ENCODE assay signal across 8 cellular contexts in genomic region chr5:5883562-5883961, GRCh38.
"Had no signal": no experiment of that assay in that cellular context is flagged by ENCODE, and none has a peak within 500 bp of the region (broad histone marks: within the 10 kb centered on the region; RNA-seq: fewer than 3 reads in every experiment).

No MANE protein-coding gene starts in this region.

- H3K9me3 ChIP-seq: HAP-1 had no signal

- H3K36me3 Mint-ChIP-seq: IgD-negative memory B cell had no signal

- H3K4me1 ChIP-seq: HAP-1 had no signal

- H2AFZ ChIP-seq: GM23248 had no signal

- H3K36me3 ChIP-seq: HAP-1 had no signal

- H3K9ac ChIP-seq: GM23248 had no signal

- ATAC-seq: HCT116 had no signal

- H3K4me3 ChIP-seq: GM23248, HAP-1 had no signal

- H3K27ac ChIP-seq: GM23248 had no signal

- DNase-seq: GM23248, GOT3, H7, HFFc6 had no signal

- H3K27ac Mint-ChIP-seq: HFFc6, IgD-negative memory B cell had no signal

- H3K4me3 Mint-ChIP-seq: HFFc6, IgD-negative memory B cell had no signal

- H3K9me3 Mint-ChIP-seq: IgD-negative memory B cell had no signal

- FAIRE-seq: HTR-8/SVneo had no signal
